ENCODE assay signal across 27 cellular contexts in the genomic region with DNA sequence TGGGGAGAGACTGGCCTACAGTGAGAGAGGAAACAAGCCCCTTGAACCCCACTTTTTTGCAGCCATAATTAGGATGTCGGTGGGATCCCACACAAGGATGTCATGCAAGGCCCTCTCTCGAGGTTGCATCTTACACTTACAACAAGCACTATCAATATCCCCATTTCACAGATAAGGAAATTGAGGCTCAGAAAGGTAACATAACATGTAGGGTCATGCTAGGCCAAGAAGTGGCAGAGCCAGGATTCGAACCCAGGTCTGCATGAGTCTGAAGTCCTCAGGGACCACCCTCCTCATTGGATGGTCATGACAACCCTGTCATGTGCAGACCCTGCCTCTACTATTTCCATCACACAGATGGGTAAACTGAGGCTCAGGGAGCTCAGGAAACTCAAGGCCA.
"Had no signal": no experiment of that assay in that cellular context is flagged by ENCODE, and none has a peak within 500 bp of the region (broad histone marks: within the 10 kb centered on the region; RNA-seq: fewer than 3 reads in every experiment).

No MANE protein-coding gene starts in this region.

- ATAC-seq: mucosa of descending colon; naive thymus-derived CD4-positive, alpha-beta T cell; natural killer cell treated with Interleukin-12 subunit alpha and Interleukin-12 subunit beta and Interleukin-15 and Interleukin-18, amount 100 ng/mL, for 72 hours; stimulated activated naive B cell treated with anti-CD40 and anti-IgM and Interleukin-4, amounts not matched to agents 10 μg/mL and 1 μg/mL and 100 μg/mL, for 72 hours; stimulated activated naive CD8-positive, alpha-beta T cell treated with anti-CD3 and anti-CD28 coated beads, Interleukin-15, Interleukin-2, amounts not matched to agents 100 U/mL and 50 U/mL, for 24 hours had no signal

- H3K4me2 ChIP-seq: smooth muscle cell had no signal

- H3K36me3 Mint-ChIP-seq: immature natural killer cell; naive thymus-derived CD4-positive, alpha-beta T cell; natural killer cell treated with Interleukin-12 subunit alpha and Interleukin-12 subunit beta and Interleukin-15 and Interleukin-18, amount 100 ng/mL, for 72 hours; stimulated activated naive B cell treated with anti-CD40 and anti-IgM and Interleukin-4, amounts not matched to agents 10 μg/mL and 1 μg/mL and 100 μg/mL, for 72 hours had no signal

- H3K36me3 ChIP-seq: left ventricle myocardium inferior, neutrophil, right atrium auricular region, right lobe of liver, stomach, thyroid gland, transverse colon, upper lobe of left lung, vagina had no signal

- H3K4me3 Mint-ChIP-seq: immature natural killer cell; naive thymus-derived CD4-positive, alpha-beta T cell; natural killer cell treated with Interleukin-12 subunit alpha and Interleukin-12 subunit beta and Interleukin-15 and Interleukin-18, amount 100 ng/mL, for 72 hours; stimulated activated naive B cell treated with anti-CD40 and anti-IgM and Interleukin-4, amounts not matched to agents 10 μg/mL and 1 μg/mL and 100 μg/mL, for 72 hours had no signal

- H3K4me3 ChIP-seq: left ventricle myocardium inferior, lung, mucosa of descending colon, right atrium auricular region, right lobe of liver, smooth muscle cell, stomach, testis, thyroid gland, transverse colon, upper lobe of left lung, vagina had no signal

- H3K27ac ChIP-seq: left ventricle myocardium inferior, neutrophil, right atrium auricular region, stomach, testis, thyroid gland, transverse colon had no signal

- H3K4me1 Mint-ChIP-seq: immature natural killer cell had no signal

- H3K27ac Mint-ChIP-seq: immature natural killer cell; naive thymus-derived CD4-positive, alpha-beta T cell; natural killer cell treated with Interleukin-12 subunit alpha and Interleukin-12 subunit beta and Interleukin-15 and Interleukin-18, amount 100 ng/mL, for 72 hours; progenitor cell of endocrine pancreas had no signal

- H3K9me3 Mint-ChIP-seq: immature natural killer cell; naive thymus-derived CD4-positive, alpha-beta T cell; natural killer cell treated with Interleukin-12 subunit alpha and Interleukin-12 subunit beta and Interleukin-15 and Interleukin-18, amount 100 ng/mL, for 72 hours; stimulated activated naive B cell treated with anti-CD40 and anti-IgM and Interleukin-4, amounts not matched to agents 10 μg/mL and 1 μg/mL and 100 μg/mL, for 72 hours had no signal

- FAIRE-seq: islet of Langerhans had no signal

- H3K27me3 Mint-ChIP-seq: natural killer cell treated with Interleukin-12 subunit alpha and Interleukin-12 subunit beta and Interleukin-15 and Interleukin-18, amount 100 ng/mL, for 72 hours had no signal

- H3K27me3 ChIP-seq: neutrophil, right atrium auricular region, right lobe of liver, stomach, testis, thyroid gland, transverse colon, upper lobe of left lung, vagina had no signal

- H3K9me3 ChIP-seq: left ventricle myocardium inferior, mucosa of descending colon, neutrophil, right atrium auricular region, right lobe of liver, stomach, testis, thyroid gland, transverse colon, upper lobe of left lung, vagina had no signal

- DNase-seq: immature natural killer cell; left ventricle myocardium inferior; mesendoderm; midbrain; mucosa of descending colon; naive thymus-derived CD4-positive, alpha-beta T cell; occipital lobe; stimulated activated CD4-positive, alpha-beta T cell treated with anti-CD3 and anti-CD28 coated beads, Interleukin-12 subunit alpha, Interleukin-12 subunit beta, amount 100 ng/mL, for 4 hours; stimulated activated CD4-positive, alpha-beta T cell treated with anti-CD3 and anti-CD28 coated beads, Interleukin-15, amount 100 ng/mL, for 24 hours; stimulated activated CD4-positive, alpha-beta T cell treated with anti-CD3 and anti-CD28 coated beads, Interleukin-2, amount 100 ng/mL, for 24 hours; stimulated activated CD4-positive, alpha-beta T cell treated with anti-CD3 and anti-CD28 coated beads, Interleukin-4, amount 100 ng/mL, for 1 hour; stimulated activated naive B cell treated with anti-CD40 and anti-IgM and Interleukin-4, amounts not matched to agents 10 μg/mL and 1 μg/mL and 100 μg/mL, for 72 hours; stimulated activated naive CD8-positive, alpha-beta T cell treated with anti-CD3 and anti-CD28 coated beads, Interleukin-15, Interleukin-2, amounts not matched to agents 100 U/mL and 50 U/mL, for 24 hours; stomach; testis; thyroid gland; transverse colon; upper lobe of left lung had no signal
